8 cellular contexts compared by ENCODE assay signal in the genomic region with DNA sequence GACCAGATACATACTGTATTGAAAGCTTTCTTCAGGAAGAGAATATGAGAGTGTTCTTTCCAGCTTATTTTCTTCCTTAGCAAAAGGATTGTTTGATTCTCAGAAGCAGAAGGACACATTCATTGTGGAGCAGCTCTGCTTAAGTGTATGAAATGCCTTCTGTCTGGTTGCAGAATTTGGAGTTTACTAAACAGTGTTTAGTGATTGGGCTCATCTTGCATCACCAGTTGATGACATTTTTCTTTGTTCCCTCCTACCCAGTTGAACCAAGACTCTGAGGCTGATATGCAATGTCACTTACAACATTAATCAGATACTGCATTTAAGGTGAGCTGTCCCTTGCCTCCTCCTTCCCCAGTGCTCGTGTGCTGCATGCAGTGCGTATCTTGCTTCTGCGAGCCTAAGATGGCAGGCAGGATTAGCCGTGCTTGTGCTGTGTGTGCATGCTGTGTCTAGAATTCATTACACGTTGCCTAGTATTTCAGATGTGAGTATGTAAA. TPM values are rescaled to one million over a fixed set of nuclear protein-coding genes. Genes with fewer than 3 reads are reported as not detected.
DNase-seq lines count a peak whose midpoint lies in the region; FAIRE-seq and TF ChIP-seq lines count a peak whose summit lies in the region.

No MANE protein-coding gene starts in this region.

- DNase-seq in BJ (ENCODE audit: low read depth) (no peak), H54 (ENCODE audit: insufficient read length, low spot score) (no peak), SK-N-SH (no peak), keratinocyte (ENCODE audit: low read depth, low spot score) (no peak), kidney (no peak), kidney glomerular epithelial cell (lab: John Stamatoyannopoulos, UW) (no peak), testis (no peak)
- DNase-seq in effector CD8-positive, alpha-beta T cell (lab: John Stamatoyannopoulos, UW): no peak

- no peaks in the 10 kb centered on the region; the same call in 1 of the 2 replicates for H3K79me2 ChIP-seq in SK-N-SH (ENCODE audit: insufficient read depth)
- no peaks in the 10 kb centered on the region for H3K79me2 ChIP-seq in keratinocyte (ENCODE audit: control insufficient read depth, insufficient read depth, low read length)

- H3K9me3 ChIP-seq in SK-N-SH: no peaks in the 10 kb centered on the region
- H3K9me3 ChIP-seq in keratinocyte (ENCODE audit: control insufficient read depth, low read depth, low read length): no peaks in the 10 kb centered on the region
- no peaks in the 10 kb centered on the region for H3K9me3 ChIP-seq in kidney (ENCODE audit: control insufficient read depth in 1 of 2, low read length in 2 of 2)
- H3K9me3 ChIP-seq in testis: no peaks in the 10 kb centered on the region

- H2AFZ ChIP-seq in SK-N-SH (ENCODE audit: low read depth) (peak overlapping the region; percentile 54), keratinocyte (ENCODE audit: control insufficient read depth, low read length) (peak overlapping the region; percentile 85)

- H3K4me3 ChIP-seq in BJ (ENCODE audit: low read depth, low read length) (peak overlapping the region; percentile 12; the same call in 1 of the 2 replicates), SK-N-SH (ENCODE audit: low read depth in 2 of 2, low read length in 1 of 2) (peak overlapping the region; percentile 19 to 45; a peak in 3 of 4 replicates), keratinocyte (ENCODE audit: control insufficient read depth in 2 of 3, extremely low read depth in 1 of 3, insufficient read depth in 2 of 3, low read depth in 1 of 3, low read length in 3 of 3) (peak overlapping the region; percentile 8 to 71 (median 69)), kidney (ENCODE audit: low read length in 2 of 2) (no peak overlapping the region), testis (peak overlapping the region in 1 of 2 donors; percentile 4)

- dilution Hi-C loops in keratinocyte (cut with MboI; ENCODE audit: extremely low pct_ligation_motif_present, low sequenced_read_pairs): no loop called here

- H3K36me3 ChIP-seq in BJ (ENCODE audit: control insufficient read depth, insufficient read depth, low read length) (no peaks in the 10 kb centered on the region), SK-N-SH (replicated peaks in 1 of 2; ENCODE audit: control insufficient read depth in 1 of 2, insufficient read depth in 2 of 2, low read length in 1 of 2) (peaks cover 3 to 20% of the 10 kb centered on the region in 2 experiments), keratinocyte (ENCODE audit: control insufficient read depth in 2 of 2, extremely low read depth in 1 of 2, insufficient read depth in 2 of 2, low read length in 2 of 2) (peaks cover 0 to 1% of the 10 kb centered on the region in 2 experiments), kidney (ENCODE audit: control insufficient read depth in 1 of 2, insufficient read depth in 2 of 2, low read length in 2 of 2) (peaks cover 2 to 5% of the 10 kb centered on the region in 2 donors), testis (ENCODE audit: low read depth, missing control alignments) (no peaks in the 10 kb centered on the region)

- H4K20me1 ChIP-seq in SK-N-SH (ENCODE audit: insufficient read depth) (no peaks in the 10 kb centered on the region), keratinocyte (ENCODE audit: control insufficient read depth, extremely low read depth, insufficient read depth, low read length) (no peaks in the 10 kb centered on the region)

- peaks cover 7 to 19% of the 10 kb centered on the region in 2 experiments; a peak in 3 of 4 replicates for H3K4me1 ChIP-seq in SK-N-SH (ENCODE audit: control insufficient read depth in 1 of 2, insufficient read depth in 2 of 2, low read depth in 1 of 2, low read length in 1 of 2)
- H3K4me1 ChIP-seq in keratinocyte (ENCODE audit: control insufficient read depth, extremely low read depth, insufficient read depth, low read length): peaks cover 61% of the 10 kb centered on the region
- H3K4me1 ChIP-seq in kidney (ENCODE audit: control insufficient read depth in 1 of 2, insufficient read depth in 1 of 2, low read depth in 1 of 2, low read length in 2 of 2): peaks cover 0 to 6% of the 10 kb centered on the region in 2 donors
- H3K4me1 ChIP-seq in testis: peaks cover 7% of the 10 kb centered on the region

- TF ChIP-seq RAD21 in SK-N-SH (IDR thresholded peaks at IDR 0.05; ENCODE audit: low read length): 0 out of 2 replicates have a peak, but pooled peaks have one; percentile 9

- H3K9ac ChIP-seq in SK-N-SH: peak overlapping the region; percentile 14; the same call in 1 of the 2 replicates
- peak overlapping the region; percentile 48 for H3K9ac ChIP-seq in keratinocyte (ENCODE audit: control insufficient read depth, extremely low read depth, insufficient read depth, low read length)
- H3K9ac ChIP-seq in kidney (ENCODE audit: low read length in 2 of 2): no peak overlapping the region

- H3K27ac ChIP-seq in SK-N-SH (ENCODE audit: low read depth in 2 of 2, low read length in 1 of 2) (peak overlapping the region; percentile 11 to 94; a peak in 3 of 4 replicates), keratinocyte (ENCODE audit: control insufficient read depth, insufficient read depth, low read length) (peak overlapping the region; percentile 77), kidney (ENCODE audit: low read depth in 2 of 2, low read length in 2 of 2) (no peak overlapping the region), testis (peak overlapping the region in 1 of 2 donors; percentile 3)

- no peaks in the 10 kb centered on the region for H3K9me1 ChIP-seq in keratinocyte (ENCODE audit: control insufficient read depth, extremely low read depth, insufficient read depth, low read length)

- WGBS in SK-N-SH (ENCODE audit: low lambda C conversion rate): 27% methylated on average over 5 of the region's 5 CpGs
- 52 to 62% methylated on average over 5 of the region's 5 CpGs for WGBS in testis, 2 donors

- TF ChIP-seq EP300 in SK-N-SH (IDR thresholded peaks at IDR 0.05; ENCODE audit: borderline replicate concordance in 1 of 2, low read depth in 1 of 2, low read length in 1 of 2): no peak

- H3K4me2 ChIP-seq in SK-N-SH (peak overlapping the region; percentile 55; the same call in 1 of the 2 replicates), keratinocyte (ENCODE audit: control insufficient read depth, extremely low read depth, insufficient read depth, low read depth, low read length) (peak overlapping the region; percentile 92)

- no peaks in the 10 kb centered on the region for H3K9me2 ChIP-seq in SK-N-SH

- H3K27me3 ChIP-seq in BJ (ENCODE audit: control insufficient read depth, insufficient read depth, low read length): no peaks in the 10 kb centered on the region
- H3K27me3 ChIP-seq in SK-N-SH (ENCODE audit: insufficient read depth): no peaks in the 10 kb centered on the region
- H3K27me3 ChIP-seq in keratinocyte (ENCODE audit: control insufficient read depth, extremely low read depth, insufficient read depth, low read length): no peaks in the 10 kb centered on the region
- no peaks in the 10 kb centered on the region for H3K27me3 ChIP-seq in testis

- intact Hi-C loops in kidney (cut with DNase I): no loop called here
- intact Hi-C loops in testis (cut with DNase I; ENCODE audit: low total_unique reads): no loop called here

- FAIRE-seq in H54 (lab: Jason Lieb, UNC): peak; percentile 41
- FAIRE-seq in keratinocyte (lab: Jason Lieb, UNC): peak; percentile 71
- no peak for FAIRE-seq in kidney (lab: Jason Lieb, UNC)

- POLR2A ChIA-PET in BJ (lab: Charles Lee) (no interaction called here), SK-N-SH (lab: Yijun Ruan, JAX) (interaction anchor here (1.1 to 1.6 kb wide), 4 partner anchors 15 to 101 kb away, joined by 3 to 7 read pairs (median 4); partner anchors contain the start of gene RASA2)

- H3F3A ChIP-seq in SK-N-SH (replicated peaks; ENCODE audit: insufficient read depth): peaks cover 4% of the 10 kb centered on the region

- TF ChIP-seq CTCF in BJ (IDR thresholded peaks at IDR 0.05; ENCODE audit: insufficient read depth, low read depth, low read length): no peak
- TF ChIP-seq CTCF in SK-N-SH (IDR thresholded peaks at IDR 0.05): no peak
- no peak for TF ChIP-seq CTCF in keratinocyte (optimal IDR thresholded peaks at IDR 0.05 in 1 of 3, IDR thresholded peaks at IDR 0.05 in 1 of 3, conservative IDR thresholded peaks at IDR 0.05 in 1 of 3; ENCODE audit: extremely low read depth in 1 of 3, insufficient read depth in 2 of 3, low read length in 3 of 3)
- no peak for TF ChIP-seq CTCF in kidney (IDR thresholded peaks at IDR 0.05; ENCODE audit: borderline replicate concordance, extremely low read depth, insufficient read depth)
- TF ChIP-seq CTCF in testis (IDR thresholded peaks at IDR 0.05): no peak

- CTCF ChIA-PET in BJ (lab: Yijun Ruan, JAX) (interaction anchor here (1.0 to 1.4 kb wide), 4 partner anchors 11 to 17 kb away, joined by 3 to 4 read pairs (median 3); no protein-coding TSS in a partner anchor), SK-N-SH (lab: Yijun Ruan, JAX) (interaction anchor here (0.6 to 6.1 kb wide), 9 partner anchors 14 to 78 kb away, joined by 3 to 42 read pairs (median 12); no protein-coding TSS in a partner anchor)

- TF ChIP-seq POLR2A in H54 (IDR thresholded peaks at IDR 0.05; ENCODE audit: low read depth, low read length) (no peak), testis (IDR thresholded peaks at IDR 0.05) (no peak)

TF ChIP-seq in SK-N-SH, 30 proteins besides CTCF, POLR2A, EP300 and RAD21 (continues in another document):
- peak; percentile 84 for TF ChIP-seq MXI1 (IDR thresholded peaks at IDR 0.05; ENCODE audit: low read depth, low read length)

RNA-seq across cellular contexts. Expression of gene ZBTB38, which starts 18.4 kb away (rescaled TPM):
- polyA plus RNA-seq in BJ (2011; rRNA removed) (62.0 and 77.4 TPM in 2 replicates), SK-N-SH (2012; rRNA removed) (10.1 and 11.3 TPM in 2 replicates), keratinocyte (17.9 to 41.1 TPM (median 34.9 TPM) in 3 replicates), kidney (ENCODE audit: insufficient read depth, low read depth, low replicate concordance) (8.6 TPM), testis (ENCODE audit: insufficient read depth, low read depth, low replicate concordance) (66.7 TPM)
- 92.7 and 105 TPM in 2 replicates for polyA minus RNA-seq in BJ (2011; rRNA and poly(A)+ RNA removed)
- polyA plus RNA-seq in SK-N-SH (2012; cell fraction: cytosol; rRNA removed): 11.6 and 11.7 TPM in 2 replicates
- 20.0 and 21.9 TPM in 2 replicates for polyA plus RNA-seq in SK-N-SH (2012; cell fraction: nucleus; rRNA removed)
- polyA plus RNA-seq in keratinocyte (2011; ENCODE audit: low read depth): 24.1 TPM
- polyA plus RNA-seq in keratinocyte (2011; cell fraction: cytosol; rRNA removed): 15.0 and 25.8 TPM in 2 replicates
- polyA plus RNA-seq in keratinocyte (2011; cell fraction: nucleus; rRNA removed): 36.8 and 40.9 TPM in 2 replicates
- polyA plus RNA-seq in keratinocyte (2012; ENCODE audit: low replicate concordance): 19.3 and 38.7 TPM in 2 replicates
- 45.2 to 76.7 TPM (median 75.1 TPM) in 3 replicates for polyA minus RNA-seq in keratinocyte
- polyA minus RNA-seq in keratinocyte (2011; cell fraction: cytosol; rRNA and poly(A)+ RNA removed): 38.2 TPM
- polyA minus RNA-seq in keratinocyte (2011; cell fraction: nucleus; rRNA and poly(A)+ RNA removed): 59.4 and 96.9 TPM in 2 replicates
- total RNA-seq in kidney (113 TPM), testis (100 to 1,000 TPM; 131 to 167 TPM)

Comparison
In these comparisons a context has a peak if more than half of its experiments do, and no peak if none do; other contexts are left out.
1. H3K4me3 ChIP-seq: peak in BJ (single experiment), SK-N-SH (2 of 2) and keratinocyte (3 of 3); none in kidney (0 of 2).
2. H3K27ac ChIP-seq: peak in SK-N-SH (2 of 2) and keratinocyte (single experiment); none in kidney (0 of 2).
3. H3K9ac ChIP-seq: peak in SK-N-SH (single experiment) and keratinocyte (single experiment); none in kidney (0 of 2).